Comparison of ENCODE assay signal across 23 cellular contexts in genomic region chr3:66354561-66354960, GRCh38.
A peak's percentile ranks its signal among the peaks of the same experiment; 100 is the strongest.
DNase-seq lines count a peak whose midpoint lies in the region; ATAC-seq, FAIRE-seq and TF ChIP-seq lines count a peak whose summit lies in the region.
"Had no signal": no experiment of that assay in that cellular context is flagged by ENCODE, and none has a peak within 500 bp of the region (broad histone marks: within the 10 kb centered on the region; RNA-seq: fewer than 3 reads in every experiment).

No MANE protein-coding gene starts in this region.

- H3K79me2 ChIP-seq in endothelial cell of umbilical vein (ENCODE audit: control insufficient read depth, insufficient read depth, low read length) = no peaks in the 10 kb centered on the region

- FAIRE-seq in endothelial cell of umbilical vein (lab: Jason Lieb, UNC) = no peak
- FAIRE-seq: A549, GM18507, HepG2, RCC 7860 had no signal

- no peaks in the 10 kb centered on the region for H3K9me3 ChIP-seq in CD8-positive, alpha-beta memory T cell (ENCODE audit: low read length)
- H3K9me3 ChIP-seq in endothelial cell of umbilical vein (replicated peaks; ENCODE audit: control insufficient read depth, insufficient read depth, low read length) (no peaks in the 10 kb centered on the region), WERI-Rb-1 (ENCODE audit: severe bottlenecking) (no peaks in the 10 kb centered on the region)
- H3K9me3 ChIP-seq: A549, MG63 had no signal

- TF ChIP-seq POLR2A in endothelial cell of umbilical vein (IDR thresholded peaks at IDR 0.05; ENCODE audit: low read depth, low read length) = no peak

- no peak for ATAC-seq in activated T-helper 17 cell treated with anti-CD3 and anti-CD28 coated beads, Interleukin-2, amount 50 U/mL, for 72 hours (replicated peaks)
- no peak for ATAC-seq in natural killer cell treated with Interleukin-12 subunit alpha and Interleukin-12 subunit beta and Interleukin-15 and Interleukin-18, amount 100 ng/mL, for 72 hours
- ATAC-seq: A549, GM23338, HepG2 had no signal

- H3K4me3 Mint-ChIP-seq in CD8-positive, alpha-beta memory T cell = peak overlapping the region in 5 of 7 donors; percentile 2 to 42 (median 24)
- no peak overlapping the region for H3K4me3 Mint-ChIP-seq in activated T-helper 17 cell treated with anti-CD3 and anti-CD28 coated beads, Interleukin-2, amount 50 U/mL, for 72 hours
- peak overlapping the region; percentile 8 for H3K4me3 Mint-ChIP-seq in natural killer cell treated with Interleukin-12 subunit alpha and Interleukin-12 subunit beta and Interleukin-15 and Interleukin-18, amount 100 ng/mL, for 72 hours
- H3K4me3 Mint-ChIP-seq: GM23338, H9 had no signal

- peaks cover 6 to 13% (median 10%) of the 10 kb centered on the region in 3 donors for H3K36me3 Mint-ChIP-seq in CD8-positive, alpha-beta memory T cell
- H3K36me3 Mint-ChIP-seq in activated T-helper 17 cell treated with anti-CD3 and anti-CD28 coated beads, Interleukin-2, amount 50 U/mL, for 72 hours (ENCODE audit: low read depth) = peaks cover 6% of the 10 kb centered on the region
- H3K36me3 Mint-ChIP-seq in natural killer cell treated with Interleukin-12 subunit alpha and Interleukin-12 subunit beta and Interleukin-15 and Interleukin-18, amount 100 ng/mL, for 72 hours = peaks cover 9% of the 10 kb centered on the region

- CTCF ChIA-PET in CD8-positive, alpha-beta memory T cell (lab: Charles Lee) = interaction anchor here (1.1 to 2.1 kb wide), 3 partner anchors 20 to 52 kb away, joined by 3 to 8 read pairs (median 4); no protein-coding TSS in a partner anchor
- CTCF ChIA-PET in endothelial cell of umbilical vein (lab: Charles Lee) = interaction anchor here (0.7 to 2.4 kb wide), 11 partner anchors 10 to 461 kb away, joined by 3 to 12 read pairs (median 3); no protein-coding TSS in a partner anchor

- no peak overlapping the region for H3K27ac ChIP-seq in CD8-positive, alpha-beta memory T cell (ENCODE audit: low read depth, low read length)
- peak overlapping the region; percentile 72 for H3K27ac ChIP-seq in endothelial cell of umbilical vein (ENCODE audit: insufficient read depth, low read depth, low read length)
- no peak overlapping the region for H3K27ac ChIP-seq in WERI-Rb-1
- H3K27ac ChIP-seq: A549, C4-2B had no signal

- no peaks in the 10 kb centered on the region for H3K4me1 ChIP-seq in CD8-positive, alpha-beta memory T cell (ENCODE audit: insufficient read depth, low read length)
- peaks cover 16% of the 10 kb centered on the region for H3K4me1 ChIP-seq in endothelial cell of umbilical vein (ENCODE audit: control insufficient read depth, extremely low read depth, insufficient read depth, low read length)
- H3K4me1 ChIP-seq: A549 had no signal

- H3K27me3 ChIP-seq in CD8-positive, alpha-beta memory T cell (ENCODE audit: insufficient read depth, low read length, poor library complexity, severe bottlenecking) = no peaks in the 10 kb centered on the region
- H3K27me3 ChIP-seq in endothelial cell of umbilical vein (ENCODE audit: control insufficient read depth in 2 of 2, insufficient read depth in 2 of 2, low read length in 2 of 2) (no peaks in the 10 kb centered on the region), WERI-Rb-1 (ENCODE audit: insufficient read depth, low read depth, severe bottlenecking) (no peaks in the 10 kb centered on the region)
- H3K27me3 ChIP-seq: MG63 had no signal

- POLR2A ChIA-PET in CD8-positive, alpha-beta memory T cell (lab: Charles Lee) = interaction anchor here (0.6 to 0.9 kb wide), 2 partner anchors 12 to 49 kb away, joined by 3 read pairs; no protein-coding TSS in a partner anchor
- POLR2A ChIA-PET in endothelial cell of umbilical vein (lab: Charles Lee) = no interaction called here

- H3K9ac ChIP-seq in endothelial cell of umbilical vein (replicated peaks; ENCODE audit: extremely low read depth, insufficient read depth, low read length) = peak overlapping the region; percentile 8

- H3K9me1 ChIP-seq in endothelial cell of umbilical vein (replicated peaks; ENCODE audit: control insufficient read depth, extremely low read depth, insufficient read depth, low read length) = no peaks in the 10 kb centered on the region

- BruUV-seq in endothelial cell of umbilical vein (replicated peaks; lab: Mats Ljungman, UMichigan) = no TSS peak

- H3K4me1 Mint-ChIP-seq in CD8-positive, alpha-beta memory T cell = peaks cover 38 to 42% (median 40%) of the 10 kb centered on the region in 3 donors
- peaks cover 10% of the 10 kb centered on the region for H3K4me1 Mint-ChIP-seq in activated T-helper 17 cell treated with anti-CD3 and anti-CD28 coated beads, Interleukin-2, amount 50 U/mL, for 72 hours
- H3K4me1 Mint-ChIP-seq in natural killer cell treated with Interleukin-12 subunit alpha and Interleukin-12 subunit beta and Interleukin-15 and Interleukin-18, amount 100 ng/mL, for 72 hours (ENCODE audit: low read depth in 2 of 2) = peaks cover 38 to 44% of the 10 kb centered on the region in 2 donors

- dilution Hi-C loops in endothelial cell of umbilical vein (cut with MboI; ENCODE audit: extremely low pct_ligation_motif_present, low sequenced_read_pairs) = no loop called here

- H3K4me2 ChIP-seq in endothelial cell of umbilical vein (ENCODE audit: insufficient read depth, low read length) = peak overlapping the region; percentile 54
- H3K4me2 ChIP-seq: A549, GM23338 had no signal

- no peaks in the 10 kb centered on the region for H3K27me3 Mint-ChIP-seq in CD8-positive, alpha-beta memory T cell
- H3K27me3 Mint-ChIP-seq in activated T-helper 17 cell treated with anti-CD3 and anti-CD28 coated beads, Interleukin-2, amount 50 U/mL, for 72 hours = no peaks in the 10 kb centered on the region
- no peaks in the 10 kb centered on the region for H3K27me3 Mint-ChIP-seq in natural killer cell treated with Interleukin-12 subunit alpha and Interleukin-12 subunit beta and Interleukin-15 and Interleukin-18, amount 100 ng/mL, for 72 hours

- TF ChIP-seq CTCF in endothelial cell of umbilical vein (IDR thresholded peaks at IDR 0.05; ENCODE audit: extremely low read depth in 1 of 2, insufficient read depth in 1 of 2, low read depth in 1 of 2, low read length in 2 of 2) (no peak), WERI-Rb-1 (IDR thresholded peaks at IDR 0.05; ENCODE audit: low read depth, low read length) (no peak)

- no peak overlapping the region for H2AFZ ChIP-seq in endothelial cell of umbilical vein (ENCODE audit: low read depth, low read length)
- H2AFZ ChIP-seq: GM23338 had no signal

- no peak overlapping the region for H3K4me3 ChIP-seq in CD8-positive, alpha-beta memory T cell (ENCODE audit: low read length)
- H3K4me3 ChIP-seq in endothelial cell of umbilical vein (replicated peaks in 1 of 3; ENCODE audit: insufficient read depth in 1 of 3, low read depth in 1 of 3, low read length in 3 of 3) = no peak overlapping the region
- no peak overlapping the region for H3K4me3 ChIP-seq in WERI-Rb-1 (ENCODE audit: low read depth, low read length)
- H3K4me3 ChIP-seq: A549, GM23338, MG63, SK-N-MC had no signal

- H3K27ac Mint-ChIP-seq in CD8-positive, alpha-beta memory T cell = peak overlapping the region in 6 of 8 donors; percentile 4 to 86 (median 59)
- H3K27ac Mint-ChIP-seq in activated T-helper 17 cell treated with anti-CD3 and anti-CD28 coated beads, Interleukin-2, amount 50 U/mL, for 72 hours = peak overlapping the region; percentile 9
- H3K27ac Mint-ChIP-seq in natural killer cell treated with Interleukin-12 subunit alpha and Interleukin-12 subunit beta and Interleukin-15 and Interleukin-18, amount 100 ng/mL, for 72 hours = peak overlapping the region; percentile 69 to 75
- H3K27ac Mint-ChIP-seq: GM23338 had no signal

- H3K9me3 Mint-ChIP-seq in CD8-positive, alpha-beta memory T cell = no peaks in the 10 kb centered on the region
- H3K9me3 Mint-ChIP-seq in activated T-helper 17 cell treated with anti-CD3 and anti-CD28 coated beads, Interleukin-2, amount 50 U/mL, for 72 hours = no peaks in the 10 kb centered on the region
- H3K9me3 Mint-ChIP-seq in natural killer cell treated with Interleukin-12 subunit alpha and Interleukin-12 subunit beta and Interleukin-15 and Interleukin-18, amount 100 ng/mL, for 72 hours = no peaks in the 10 kb centered on the region
- H3K9me3 Mint-ChIP-seq: GM23338, H9 had no signal

- H4K20me1 ChIP-seq in endothelial cell of umbilical vein (replicated peaks; ENCODE audit: control insufficient read depth, extremely low read depth, insufficient read depth, low read length) = no peaks in the 10 kb centered on the region

- intact Hi-C loops in endothelial cell of umbilical vein (cut with micrococcal nuclease) = loop anchor here (1.0 kb wide), 1 partner anchor 18 kb away; no protein-coding TSS in a partner anchor

- H3K36me3 ChIP-seq in CD8-positive, alpha-beta memory T cell (ENCODE audit: insufficient read depth, low read length) = no peaks in the 10 kb centered on the region
- no peaks in the 10 kb centered on the region for H3K36me3 ChIP-seq in endothelial cell of umbilical vein (ENCODE audit: control insufficient read depth in 2 of 2, extremely low read depth in 1 of 2, insufficient read depth in 2 of 2, low read length in 2 of 2)
- H3K36me3 ChIP-seq in WERI-Rb-1 = no peaks in the 10 kb centered on the region
- H3K36me3 ChIP-seq: MG63 had no signal

- DNase-seq in CD8-positive, alpha-beta memory T cell = no peak
- DNase-seq in endothelial cell of umbilical vein (ENCODE audit: low read depth, low spot score) (peak; percentile 10), WERI-Rb-1 (no peak), cerebellar nuclear complex (lab: John Stamatoyannopoulos, UW) (no peak)
- no peak for DNase-seq in natural killer cell treated with Interleukin-12 subunit alpha and Interleukin-12 subunit beta and Interleukin-15 and Interleukin-18, amount 100 ng/mL, for 72 hours (ENCODE audit: low spot score)
- DNase-seq in activated CD4-positive, CD25-positive, alpha-beta regulatory T cell (lab: John Stamatoyannopoulos, UW) = no peak
- DNase-seq: H9, MG63, NCI-H1105 treated with DMSO at 0.1 percent for 48 hours, NCI-H146, NCI-H1930, NCI-H2107, NCI-H524, NCI-H748 treated with DMSO at 0.1 percent for 48 hours, SIG-M5 had no signal

TF ChIP-seq in endothelial cell of umbilical vein, 7 proteins besides CTCF, POLR2A, EP300 and RAD21:
- TF ChIP-seq POLR2AphosphoS5 (IDR thresholded peaks at IDR 0.05; ENCODE audit: insufficient read depth, low read depth, low read length) (no peak), MYC (IDR thresholded peaks at IDR 0.05; ENCODE audit: low read depth, low read length) (no peak), EZH2 (IDR thresholded peaks at IDR 0.05; ENCODE audit: borderline replicate concordance, low read depth, low read length, severe bottlenecking) (no peak), GATA2 (IDR thresholded peaks at IDR 0.05; ENCODE audit: insufficient read depth, insufficient read length, low read depth, low read length) (no peak)
TF ChIP-seq in endothelial cell of umbilical vein: peak in this region for 0.

Comparison
In these comparisons a context has a peak if more than half of its experiments do, and no peak if none do; other contexts are left out.
1. H3K27ac Mint-ChIP-seq: peak in every context shown above with its lines; median percentile 72 in natural killer cell treated with Interleukin-12 subunit alpha and Interleukin-12 subunit beta and Interleukin-15 and Interleukin-18, amount 100 ng/mL, for 72 hours; 59 in CD8-positive, alpha-beta memory T cell; 9 in activated T-helper 17 cell treated with anti-CD3 and anti-CD28 coated beads, Interleukin-2, amount 50 U/mL, for 72 hours.